6 cellular contexts compared by ENCODE assay signal in the genomic region with DNA sequence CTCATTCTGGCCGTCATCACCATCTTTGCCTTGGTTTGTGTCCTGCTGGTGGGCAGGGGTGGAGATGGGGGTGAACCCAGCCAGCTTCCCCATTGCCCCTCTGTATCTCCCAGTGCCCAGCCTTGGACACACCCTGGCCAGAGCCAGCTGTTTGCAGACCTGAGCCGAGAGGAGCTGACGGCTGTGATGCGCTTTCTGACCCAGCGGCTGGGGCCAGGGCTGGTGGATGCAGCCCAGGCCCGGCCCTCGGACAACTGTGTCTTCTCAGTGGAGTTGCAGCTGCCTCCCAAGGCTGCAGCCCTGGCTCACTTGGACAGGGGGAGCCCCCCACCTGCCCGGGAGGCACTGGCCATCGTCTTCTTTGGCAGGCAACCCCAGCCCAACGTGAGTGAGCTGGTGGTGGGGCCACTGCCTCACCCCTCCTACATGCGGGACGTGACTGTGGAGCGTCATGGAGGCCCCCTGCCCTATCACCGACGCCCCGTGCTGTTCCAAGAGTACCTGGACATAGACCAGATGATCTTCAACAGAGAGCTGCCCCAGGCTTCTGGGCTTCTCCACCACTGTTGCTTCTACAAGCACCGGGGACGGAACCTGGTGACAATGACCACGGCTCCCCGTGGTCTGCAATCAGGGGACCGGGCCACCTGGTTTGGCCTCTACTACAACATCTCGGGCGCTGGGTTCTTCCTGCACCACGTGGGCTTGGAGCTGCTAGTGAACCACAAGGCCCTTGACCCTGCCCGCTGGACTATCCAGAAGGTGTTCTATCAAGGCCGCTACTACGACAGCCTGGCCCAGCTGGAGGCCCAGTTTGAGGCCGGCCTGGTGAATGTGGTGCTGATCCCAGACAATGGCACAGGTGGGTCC. TPM values are rescaled to one million over a fixed set of nuclear protein-coding genes. Genes with fewer than 3 reads are reported as not detected.
"Had no signal": no experiment of that assay in that cellular context is flagged by ENCODE, and none has a peak within 500 bp of the region (broad histone marks: within the 10 kb centered on the region; RNA-seq: fewer than 3 reads in every experiment).

No MANE protein-coding gene starts in this region.

RNA-seq across cellular contexts. Expression of gene AOC3, which starts 0.6 kb away (rescaled TPM):
- total RNA-seq: RPMI7951 had no signal

RNA-seq across cellular contexts. Expression of gene G6PC1, which starts 49.0 kb away (rescaled TPM):
- total RNA-seq: activated CD4-positive, alpha-beta T cell treated with anti-CD3 and anti-CD28 coated beads for 36 hours; lung microvascular endothelial cell; natural killer cell; RPMI7951; ureter; WTC11 had no signal
